Comparison of ENCODE assay signal across 9 cellular contexts in the genomic region with DNA sequence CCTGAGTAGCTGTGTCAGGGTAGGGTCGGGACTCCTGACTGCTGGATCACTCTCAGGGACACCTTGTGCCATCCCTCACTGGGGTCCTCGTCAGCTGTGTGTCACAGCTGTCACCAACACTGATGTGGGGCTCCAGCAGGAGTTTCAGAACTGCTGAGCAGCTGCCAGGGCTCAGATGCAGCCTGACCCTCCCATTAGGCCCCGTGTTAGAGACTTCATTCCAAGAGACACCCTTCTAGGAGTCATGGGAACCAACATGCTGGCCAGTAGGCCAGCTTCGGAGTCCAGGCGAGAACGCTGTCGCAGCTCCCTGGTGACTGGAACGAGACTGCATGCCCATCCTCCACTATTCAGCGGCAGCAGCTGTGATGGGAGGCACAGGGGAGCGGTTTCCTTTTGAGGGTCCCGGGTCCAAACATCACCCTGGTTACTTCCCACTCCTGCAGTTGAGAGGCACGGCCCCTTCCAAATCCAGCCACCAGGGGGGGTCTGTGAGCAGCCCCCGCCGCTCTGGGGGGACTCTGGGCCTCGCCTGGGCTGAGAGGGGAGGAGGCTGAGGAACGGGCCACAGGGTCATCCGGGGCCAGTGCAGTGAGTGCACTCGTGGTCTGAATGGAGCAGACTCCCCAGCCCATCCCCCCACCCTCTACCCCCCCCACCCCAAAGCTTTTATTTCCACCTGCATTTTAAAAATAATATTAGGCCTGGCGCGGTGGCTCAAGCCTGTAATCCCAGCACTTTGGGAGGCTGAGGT.
DNase-seq lines count a peak whose midpoint lies in the region; ATAC-seq, FAIRE-seq and TF ChIP-seq lines count a peak whose summit lies in the region.
"Had no signal": no experiment of that assay in that cellular context is flagged by ENCODE, and none has a peak within 500 bp of the region (broad histone marks: within the 10 kb centered on the region; RNA-seq: fewer than 3 reads in every experiment).

No MANE protein-coding gene starts in this region.

- in situ Hi-C loops in astrocyte of the spinal cord (cut with HindIII; ENCODE audit: low sequenced_read_pairs) = no loop called here

- peak; percentile 91 for TF ChIP-seq CTCF in astrocyte of the spinal cord (IDR thresholded peaks at IDR 0.05; ENCODE audit: low read depth, low read length)

- FAIRE-seq in HTR-8/SVneo (lab: Jason Lieb, UNC) = peak; percentile 54

- ATAC-seq in GM19328 (IDR thresholded peaks at IDR 0.05; ENCODE audit: unreplicated experiment) (no peak), GM18867 (IDR thresholded peaks at IDR 0.05; ENCODE audit: unreplicated experiment) (no peak)

- H3K4me3 ChIP-seq in astrocyte of the spinal cord (ENCODE audit: low read depth, low read length) = no peak overlapping the region
- H3K4me3 ChIP-seq: SK-N-MC had no signal

- peak; percentile 31 for DNase-seq in CMK (ENCODE audit: low read depth)
- DNase-seq in HTR-8/SVneo (ENCODE audit: insufficient read length, low spot score) = peak; percentile 81
- DNase-seq in T-helper 9 cell = peak; percentile 76
- DNase-seq in astrocyte of the spinal cord (ENCODE audit: low read depth, low spot score) = no peak
- peak; percentile 86 for DNase-seq in iPS-NIHi7 (ENCODE audit: extremely low spot score)
- DNase-seq in stimulated activated CD4-positive, alpha-beta T cell treated with anti-CD3 and anti-CD28 coated beads, Interleukin-2, amount 100 ng/mL, for 4 hours (ENCODE audit: low read depth) = peak; percentile 61
